11 cellular contexts compared by ENCODE assay signal in the genomic region with DNA sequence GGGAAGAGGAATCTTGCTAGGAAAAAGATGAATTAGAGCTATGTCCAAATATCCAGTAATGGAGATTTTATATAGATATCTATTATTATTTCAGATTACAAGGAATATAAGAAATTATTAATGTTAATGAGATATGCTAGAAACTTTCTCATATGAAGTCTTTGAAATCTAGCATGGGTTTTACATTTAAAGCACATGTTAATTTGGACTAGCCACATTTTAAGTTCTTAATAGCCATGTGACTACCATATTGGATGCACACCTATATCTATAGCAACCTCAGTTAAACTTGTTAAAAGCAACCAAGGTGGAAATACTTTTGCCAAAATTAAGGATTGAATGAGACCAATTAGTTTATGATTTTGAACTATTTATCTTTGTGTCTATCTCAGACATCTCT.
"Had no signal": no experiment of that assay in that cellular context is flagged by ENCODE, and none has a peak within 500 bp of the region (broad histone marks: within the 10 kb centered on the region; RNA-seq: fewer than 3 reads in every experiment).

No MANE protein-coding gene starts in this region.

- H3K4me1 ChIP-seq: HAP-1 had no signal

- H3K9ac ChIP-seq: GM23248 had no signal

- H3K4me3 ChIP-seq: GM23248, GM23338, HAP-1 had no signal

- ATAC-seq: GM23338, HCT116 had no signal

- DNase-seq: GM23248, GOT3, H7, H9, HCEC 1CT, HFFc6 had no signal

- FAIRE-seq: H1, H54 had no signal

- H3K9me3 ChIP-seq: HAP-1 had no signal

- H3K36me3 ChIP-seq: HAP-1 had no signal

- H2AFZ ChIP-seq: GM23248, GM23338 had no signal

- H3K27ac ChIP-seq: GM23248 had no signal

- H3K4me2 ChIP-seq: GM23338 had no signal
